In the genomic region with DNA sequence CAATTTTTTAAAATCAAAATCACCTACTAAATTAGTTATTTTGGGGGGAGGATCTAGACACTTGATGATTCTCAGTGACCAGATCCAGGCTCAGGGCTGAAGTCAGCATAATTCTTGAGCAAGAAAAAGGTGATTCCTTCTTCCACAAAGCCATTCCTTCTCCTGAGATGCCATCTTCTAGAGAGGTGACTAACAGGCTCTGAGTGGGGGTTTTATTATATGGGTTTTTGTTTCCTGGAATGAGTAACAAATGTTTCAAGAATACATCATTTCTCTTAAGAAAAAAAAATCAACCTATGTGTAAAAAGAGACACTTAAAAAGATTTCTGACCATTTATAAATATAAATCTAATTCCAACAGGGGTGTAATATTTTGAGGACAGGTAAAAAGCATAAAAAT, we compare ENCODE assay signal across 1 cellular context.
TF ChIP-seq lines count a peak whose summit lies in the region.

No MANE protein-coding gene starts in this region.

TF ChIP-seq in WTC11, 78 proteins besides CTCF, POLR2A, EP300 and RAD21 (continued from another document):
- TF ChIP-seq, protein P1, sequence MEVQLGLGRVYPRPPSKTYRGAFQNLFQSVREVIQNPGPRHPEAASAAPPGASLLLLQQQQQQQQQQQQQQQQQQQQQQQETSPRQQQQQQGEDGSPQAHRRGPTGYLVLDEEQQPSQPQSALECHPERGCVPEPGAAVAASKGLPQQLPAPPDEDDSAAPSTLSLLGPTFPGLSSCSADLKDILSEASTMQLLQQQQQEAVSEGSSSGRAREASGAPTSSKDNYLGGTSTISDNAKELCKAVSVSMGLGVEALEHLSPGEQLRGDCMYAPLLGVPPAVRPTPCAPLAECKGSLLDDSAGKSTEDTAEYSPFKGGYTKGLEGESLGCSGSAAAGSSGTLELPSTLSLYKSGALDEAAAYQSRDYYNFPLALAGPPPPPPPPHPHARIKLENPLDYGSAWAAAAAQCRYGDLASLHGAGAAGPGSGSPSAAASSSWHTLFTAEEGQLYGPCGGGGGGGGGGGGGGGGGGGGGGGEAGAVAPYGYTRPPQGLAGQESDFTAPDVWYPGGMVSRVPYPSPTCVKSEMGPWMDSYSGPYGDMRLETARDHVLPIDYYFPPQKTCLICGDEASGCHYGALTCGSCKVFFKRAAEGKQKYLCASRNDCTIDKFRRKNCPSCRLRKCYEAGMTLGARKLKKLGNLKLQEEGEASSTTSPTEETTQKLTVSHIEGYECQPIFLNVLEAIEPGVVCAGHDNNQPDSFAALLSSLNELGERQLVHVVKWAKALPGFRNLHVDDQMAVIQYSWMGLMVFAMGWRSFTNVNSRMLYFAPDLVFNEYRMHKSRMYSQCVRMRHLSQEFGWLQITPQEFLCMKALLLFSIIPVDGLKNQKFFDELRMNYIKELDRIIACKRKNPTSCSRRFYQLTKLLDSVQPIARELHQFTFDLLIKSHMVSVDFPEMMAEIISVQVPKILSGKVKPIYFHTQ (CRISPR knock-in tag; IDR thresholded peaks at IDR 0.05) = no peak
- no peak for TF ChIP-seq NFE2L1 (CRISPR knock-in tag; IDR thresholded peaks at IDR 0.05)
- TF ChIP-seq SP1 (CRISPR knock-in tag; conservative IDR thresholded peaks at IDR 0.05) = no peak
- TF ChIP-seq, protein P2, sequence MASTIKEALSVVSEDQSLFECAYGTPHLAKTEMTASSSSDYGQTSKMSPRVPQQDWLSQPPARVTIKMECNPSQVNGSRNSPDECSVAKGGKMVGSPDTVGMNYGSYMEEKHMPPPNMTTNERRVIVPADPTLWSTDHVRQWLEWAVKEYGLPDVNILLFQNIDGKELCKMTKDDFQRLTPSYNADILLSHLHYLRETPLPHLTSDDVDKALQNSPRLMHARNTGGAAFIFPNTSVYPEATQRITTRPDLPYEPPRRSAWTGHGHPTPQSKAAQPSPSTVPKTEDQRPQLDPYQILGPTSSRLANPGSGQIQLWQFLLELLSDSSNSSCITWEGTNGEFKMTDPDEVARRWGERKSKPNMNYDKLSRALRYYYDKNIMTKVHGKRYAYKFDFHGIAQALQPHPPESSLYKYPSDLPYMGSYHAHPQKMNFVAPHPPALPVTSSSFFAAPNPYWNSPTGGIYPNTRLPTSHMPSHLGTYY (CRISPR knock-in tag; IDR thresholded peaks at IDR 0.05) = no peak
- TF ChIP-seq NFYB (CRISPR knock-in tag; conservative IDR thresholded peaks at IDR 0.05; ENCODE audit: low read depth) = no peak
- no peak for TF ChIP-seq ZNF219 (CRISPR knock-in tag; IDR thresholded peaks at IDR 0.05; ENCODE audit: borderline replicate concordance)
- TF ChIP-seq, protein P3, sequence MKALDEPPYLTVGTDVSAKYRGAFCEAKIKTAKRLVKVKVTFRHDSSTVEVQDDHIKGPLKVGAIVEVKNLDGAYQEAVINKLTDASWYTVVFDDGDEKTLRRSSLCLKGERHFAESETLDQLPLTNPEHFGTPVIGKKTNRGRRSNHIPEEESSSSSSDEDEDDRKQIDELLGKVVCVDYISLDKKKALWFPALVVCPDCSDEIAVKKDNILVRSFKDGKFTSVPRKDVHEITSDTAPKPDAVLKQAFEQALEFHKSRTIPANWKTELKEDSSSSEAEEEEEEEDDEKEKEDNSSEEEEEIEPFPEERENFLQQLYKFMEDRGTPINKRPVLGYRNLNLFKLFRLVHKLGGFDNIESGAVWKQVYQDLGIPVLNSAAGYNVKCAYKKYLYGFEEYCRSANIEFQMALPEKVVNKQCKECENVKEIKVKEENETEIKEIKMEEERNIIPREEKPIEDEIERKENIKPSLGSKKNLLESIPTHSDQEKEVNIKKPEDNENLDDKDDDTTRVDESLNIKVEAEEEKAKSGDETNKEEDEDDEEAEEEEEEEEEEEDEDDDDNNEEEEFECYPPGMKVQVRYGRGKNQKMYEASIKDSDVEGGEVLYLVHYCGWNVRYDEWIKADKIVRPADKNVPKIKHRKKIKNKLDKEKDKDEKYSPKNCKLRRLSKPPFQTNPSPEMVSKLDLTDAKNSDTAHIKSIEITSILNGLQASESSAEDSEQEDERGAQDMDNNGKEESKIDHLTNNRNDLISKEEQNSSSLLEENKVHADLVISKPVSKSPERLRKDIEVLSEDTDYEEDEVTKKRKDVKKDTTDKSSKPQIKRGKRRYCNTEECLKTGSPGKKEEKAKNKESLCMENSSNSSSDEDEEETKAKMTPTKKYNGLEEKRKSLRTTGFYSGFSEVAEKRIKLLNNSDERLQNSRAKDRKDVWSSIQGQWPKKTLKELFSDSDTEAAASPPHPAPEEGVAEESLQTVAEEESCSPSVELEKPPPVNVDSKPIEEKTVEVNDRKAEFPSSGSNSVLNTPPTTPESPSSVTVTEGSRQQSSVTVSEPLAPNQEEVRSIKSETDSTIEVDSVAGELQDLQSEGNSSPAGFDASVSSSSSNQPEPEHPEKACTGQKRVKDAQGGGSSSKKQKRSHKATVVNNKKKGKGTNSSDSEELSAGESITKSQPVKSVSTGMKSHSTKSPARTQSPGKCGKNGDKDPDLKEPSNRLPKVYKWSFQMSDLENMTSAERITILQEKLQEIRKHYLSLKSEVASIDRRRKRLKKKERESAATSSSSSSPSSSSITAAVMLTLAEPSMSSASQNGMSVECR (CRISPR knock-in tag; IDR thresholded peaks at IDR 0.05; ENCODE audit: borderline replicate concordance) = no peak
- TF ChIP-seq JAZF1 (CRISPR knock-in tag; IDR thresholded peaks at IDR 0.05) = no peak
- TF ChIP-seq, protein P4, sequence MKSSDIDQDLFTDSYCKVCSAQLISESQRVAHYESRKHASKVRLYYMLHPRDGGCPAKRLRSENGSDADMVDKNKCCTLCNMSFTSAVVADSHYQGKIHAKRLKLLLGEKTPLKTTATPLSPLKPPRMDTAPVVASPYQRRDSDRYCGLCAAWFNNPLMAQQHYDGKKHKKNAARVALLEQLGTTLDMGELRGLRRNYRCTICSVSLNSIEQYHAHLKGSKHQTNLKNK (CRISPR knock-in tag; IDR thresholded peaks at IDR 0.05) = no peak
- no peak for TF ChIP-seq EMX1 (CRISPR knock-in tag; IDR thresholded peaks at IDR 0.05)
- no peak for TF ChIP-seq HMGA2 (CRISPR knock-in tag; IDR thresholded peaks at IDR 0.05)
- TF ChIP-seq, protein P5, sequence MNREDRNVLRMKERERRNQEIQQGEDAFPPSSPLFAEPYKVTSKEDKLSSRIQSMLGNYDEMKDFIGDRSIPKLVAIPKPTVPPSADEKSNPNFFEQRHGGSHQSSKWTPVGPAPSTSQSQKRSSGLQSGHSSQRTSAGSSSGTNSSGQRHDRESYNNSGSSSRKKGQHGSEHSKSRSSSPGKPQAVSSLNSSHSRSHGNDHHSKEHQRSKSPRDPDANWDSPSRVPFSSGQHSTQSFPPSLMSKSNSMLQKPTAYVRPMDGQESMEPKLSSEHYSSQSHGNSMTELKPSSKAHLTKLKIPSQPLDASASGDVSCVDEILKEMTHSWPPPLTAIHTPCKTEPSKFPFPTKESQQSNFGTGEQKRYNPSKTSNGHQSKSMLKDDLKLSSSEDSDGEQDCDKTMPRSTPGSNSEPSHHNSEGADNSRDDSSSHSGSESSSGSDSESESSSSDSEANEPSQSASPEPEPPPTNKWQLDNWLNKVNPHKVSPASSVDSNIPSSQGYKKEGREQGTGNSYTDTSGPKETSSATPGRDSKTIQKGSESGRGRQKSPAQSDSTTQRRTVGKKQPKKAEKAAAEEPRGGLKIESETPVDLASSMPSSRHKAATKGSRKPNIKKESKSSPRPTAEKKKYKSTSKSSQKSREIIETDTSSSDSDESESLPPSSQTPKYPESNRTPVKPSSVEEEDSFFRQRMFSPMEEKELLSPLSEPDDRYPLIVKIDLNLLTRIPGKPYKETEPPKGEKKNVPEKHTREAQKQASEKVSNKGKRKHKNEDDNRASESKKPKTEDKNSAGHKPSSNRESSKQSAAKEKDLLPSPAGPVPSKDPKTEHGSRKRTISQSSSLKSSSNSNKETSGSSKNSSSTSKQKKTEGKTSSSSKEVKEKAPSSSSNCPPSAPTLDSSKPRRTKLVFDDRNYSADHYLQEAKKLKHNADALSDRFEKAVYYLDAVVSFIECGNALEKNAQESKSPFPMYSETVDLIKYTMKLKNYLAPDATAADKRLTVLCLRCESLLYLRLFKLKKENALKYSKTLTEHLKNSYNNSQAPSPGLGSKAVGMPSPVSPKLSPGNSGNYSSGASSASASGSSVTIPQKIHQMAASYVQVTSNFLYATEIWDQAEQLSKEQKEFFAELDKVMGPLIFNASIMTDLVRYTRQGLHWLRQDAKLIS (CRISPR knock-in tag; IDR thresholded peaks at IDR 0.05; ENCODE audit: borderline replicate concordance) = no peak
